ENCODE assay signal across 1 cellular context in the genomic region with DNA sequence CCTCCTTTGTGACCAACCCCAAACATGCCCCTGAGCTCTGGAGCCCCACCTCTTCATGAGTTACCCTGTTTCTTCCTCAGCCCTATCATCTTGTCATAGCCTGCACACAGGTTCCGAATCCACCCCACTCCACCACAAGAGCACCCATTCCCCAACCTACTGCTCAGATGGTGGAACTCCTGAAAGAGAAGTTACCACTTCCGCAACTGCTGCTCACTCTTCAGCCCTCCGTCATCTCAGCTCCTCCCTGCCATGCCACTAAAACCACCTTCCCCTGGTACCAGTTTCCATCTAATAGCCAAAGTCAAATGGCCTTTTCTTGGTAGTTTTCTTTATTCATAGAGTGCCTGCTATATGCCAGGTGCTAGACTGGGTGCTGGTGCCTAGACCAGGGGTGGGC.
TF ChIP-seq lines count a peak whose summit lies in the region.

No MANE protein-coding gene starts in this region.

TF ChIP-seq in GM12878, 131 proteins besides CTCF, POLR2A, EP300 and RAD21 (continued from another document):
- TF ChIP-seq, protein P1, sequence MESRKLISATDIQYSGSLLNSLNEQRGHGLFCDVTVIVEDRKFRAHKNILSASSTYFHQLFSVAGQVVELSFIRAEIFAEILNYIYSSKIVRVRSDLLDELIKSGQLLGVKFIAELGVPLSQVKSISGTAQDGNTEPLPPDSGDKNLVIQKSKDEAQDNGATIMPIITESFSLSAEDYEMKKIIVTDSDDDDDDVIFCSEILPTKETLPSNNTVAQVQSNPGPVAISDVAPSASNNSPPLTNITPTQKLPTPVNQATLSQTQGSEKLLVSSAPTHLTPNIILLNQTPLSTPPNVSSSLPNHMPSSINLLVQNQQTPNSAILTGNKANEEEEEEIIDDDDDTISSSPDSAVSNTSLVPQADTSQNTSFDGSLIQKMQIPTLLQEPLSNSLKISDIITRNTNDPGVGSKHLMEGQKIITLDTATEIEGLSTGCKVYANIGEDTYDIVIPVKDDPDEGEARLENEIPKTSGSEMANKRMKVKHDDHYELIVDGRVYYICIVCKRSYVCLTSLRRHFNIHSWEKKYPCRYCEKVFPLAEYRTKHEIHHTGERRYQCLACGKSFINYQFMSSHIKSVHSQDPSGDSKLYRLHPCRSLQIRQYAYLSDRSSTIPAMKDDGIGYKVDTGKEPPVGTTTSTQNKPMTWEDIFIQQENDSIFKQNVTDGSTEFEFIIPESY (IDR thresholded peaks at IDR 0.05) = no peak
- TF ChIP-seq ESRRA (IDR thresholded peaks at IDR 0.05; ENCODE audit: low read length) (no peak), EED (IDR thresholded peaks at IDR 0.05; ENCODE audit: low read depth) (no peak)
